17 cellular contexts compared by ENCODE assay signal in genomic region chr3:131630812-131631211, GRCh38.
"Had no signal": no experiment of that assay in that cellular context is flagged by ENCODE, and none has a peak within 500 bp of the region (broad histone marks: within the 10 kb centered on the region; RNA-seq: fewer than 3 reads in every experiment).

No MANE protein-coding gene starts in this region.

- H3K27me3 ChIP-seq: right lobe of liver, upper lobe of left lung had no signal

- H3K4me1 ChIP-seq: right lobe of liver, upper lobe of left lung had no signal

- H3K27me3 Mint-ChIP-seq: progenitor cell of endocrine pancreas had no signal

- H3K9me3 ChIP-seq: mucosa of descending colon, right lobe of liver, upper lobe of left lung had no signal

- H3K9me3 Mint-ChIP-seq: activated naive CD4-positive, alpha-beta T cell treated with anti-CD3 and anti-CD28 coated beads for 36 hours; brain; central memory CD8-positive, alpha-beta T cell had no signal

- H3K4me1 Mint-ChIP-seq: activated CD4-positive, alpha-beta T cell treated with anti-CD3 and anti-CD28 coated beads for 36 hours; brain; central memory CD8-positive, alpha-beta T cell; natural killer cell had no signal

- H3K4me3 Mint-ChIP-seq: activated CD4-positive, alpha-beta T cell treated with anti-CD3 and anti-CD28 coated beads for 36 hours; activated naive CD4-positive, alpha-beta T cell treated with anti-CD3 and anti-CD28 coated beads for 36 hours; brain; central memory CD8-positive, alpha-beta T cell; natural killer cell had no signal

- ATAC-seq: activated CD4-positive, alpha-beta T cell treated with anti-CD3 and anti-CD28 coated beads for 36 hours; mucosa of descending colon; natural killer cell; right lobe of liver; stimulated activated naive CD8-positive, alpha-beta T cell treated with anti-CD3 and anti-CD28 coated beads, Interleukin-15, Interleukin-2, amounts not matched to agents 100 U/mL and 50 U/mL, for 24 hours had no signal

- H3K27ac ChIP-seq: right lobe of liver, upper lobe of left lung, VCaP had no signal

- H3K27ac Mint-ChIP-seq: activated CD4-positive, alpha-beta T cell treated with anti-CD3 and anti-CD28 coated beads for 36 hours; activated naive CD4-positive, alpha-beta T cell treated with anti-CD3 and anti-CD28 coated beads for 36 hours; brain; natural killer cell; progenitor cell of endocrine pancreas had no signal

- H3K36me3 ChIP-seq: right lobe of liver, upper lobe of left lung had no signal

- DNase-seq: activated CD4-positive, alpha-beta T cell treated with anti-CD3 and anti-CD28 coated beads for 36 hours; activated naive CD4-positive, alpha-beta T cell treated with anti-CD3 and anti-CD28 coated beads for 36 hours; cortex of kidney; effector CD8-positive, alpha-beta T cell; hippocampal formation; kidney glomerular epithelial cell; mucosa of descending colon; natural killer cell; right lobe of liver; stimulated activated CD4-positive, alpha-beta T cell treated with anti-CD3 and anti-CD28 coated beads, Interleukin-2, amount 100 ng/mL, for 24 hours; stimulated activated naive CD8-positive, alpha-beta T cell treated with anti-CD3 and anti-CD28 coated beads, Interleukin-15, Interleukin-2, amounts not matched to agents 100 U/mL and 50 U/mL, for 24 hours; SW 1271; upper lobe of left lung had no signal

- H3K36me3 Mint-ChIP-seq: brain, natural killer cell had no signal

- H3K4me3 ChIP-seq: mucosa of descending colon, right lobe of liver, upper lobe of left lung had no signal
